In genomic region chr7:104795086-104795485, GRCh38 we compare ENCODE assay signal across 2 cellular contexts.
TF ChIP-seq lines count a peak whose summit lies in the region.

No MANE protein-coding gene starts in this region.

TF ChIP-seq in SK-N-SH, 30 proteins besides CTCF, POLR2A, EP300 and RAD21 (continued from another document):
- TF ChIP-seq FOXM1 (IDR thresholded peaks at IDR 0.05; ENCODE audit: low read depth) (no peak), MEF2A (IDR thresholded peaks at IDR 0.05; ENCODE audit: borderline replicate concordance, low read depth) (no peak)

TF ChIP-seq in SK-N-SH treated with all-trans-retinoic acid at 6 μM for 48 hours, 23 proteins besides CTCF, POLR2A, EP300 and RAD21 (continued from another document):
- no peak for TF ChIP-seq TCF4 (CRISPR knock-in tag; IDR thresholded peaks at IDR 0.05; ENCODE audit: borderline replicate concordance)
- no peak for TF ChIP-seq PPARA (CRISPR knock-in tag; IDR thresholded peaks at IDR 0.05; ENCODE audit: borderline replicate concordance)
- TF ChIP-seq ISL1 (CRISPR knock-in tag; IDR thresholded peaks at IDR 0.05), result no peak
- TF ChIP-seq ZFP3 (CRISPR knock-in tag; IDR thresholded peaks at IDR 0.05), result no peak
